Comparison of ENCODE assay signal across 8 cellular contexts in the genomic region with DNA sequence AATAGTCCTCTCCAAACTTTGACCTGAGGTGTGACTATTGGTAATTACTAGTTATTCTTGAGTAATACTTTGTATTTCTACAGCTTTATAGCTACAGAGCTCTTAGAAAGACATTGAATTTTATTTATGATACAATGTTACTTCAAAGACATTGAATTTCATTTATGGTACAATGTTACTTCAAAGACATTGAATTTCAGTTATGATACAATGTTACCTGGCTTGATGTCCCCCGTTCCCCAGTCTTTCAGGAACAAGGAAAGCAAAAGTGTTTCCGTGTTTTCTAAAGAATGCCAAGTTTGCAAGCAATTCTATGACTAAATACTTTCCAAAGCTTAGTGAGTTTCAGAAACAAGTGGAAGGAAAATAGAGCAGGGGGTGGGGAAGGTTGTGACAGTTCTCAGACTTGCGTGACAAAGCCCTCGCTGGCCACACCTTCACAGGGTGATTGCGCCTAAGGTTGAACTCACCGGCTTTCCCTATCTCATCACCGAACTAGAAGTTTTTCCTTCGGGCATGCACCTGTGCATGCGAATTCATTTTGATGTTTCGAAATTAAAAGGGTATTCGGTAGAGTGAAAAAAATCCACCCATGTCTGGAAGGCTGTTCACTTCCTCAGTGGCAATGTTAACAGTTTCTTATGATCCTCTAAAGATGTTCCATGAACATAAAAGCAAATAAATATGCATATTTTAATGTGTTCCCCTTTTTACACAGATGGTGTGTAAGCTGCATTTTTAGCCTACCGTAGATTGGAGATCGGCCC. TPM values are rescaled to one million over a fixed set of nuclear protein-coding genes. Genes with fewer than 3 reads are reported as not detected.
DNase-seq lines count a peak whose midpoint lies in the region; ATAC-seq, FAIRE-seq and TF ChIP-seq lines count a peak whose summit lies in the region.

No MANE protein-coding gene starts in this region.

- H3K4me1 ChIP-seq in fibroblast of lung (ENCODE audit: control insufficient read depth, extremely low read depth, insufficient read depth, low read length) (peaks cover 3% of the 10 kb centered on the region), pancreas (peaks cover 3 to 25% (median 22%) of the 10 kb centered on the region in 3 donors)

- 8% methylated on average over 13 of the region's 13 CpGs for WGBS in pancreas, 2 donors

- intact Hi-C loops in pancreas (cut with DNase I): loop anchor here in 1 of 3 donors (10.0 kb wide), 1 partner anchor 52 kb away; no protein-coding TSS in a partner anchor

- H3K27me3 ChIP-seq in fibroblast of lung (ENCODE audit: control insufficient read depth, insufficient read depth, low read length) (no peaks in the 10 kb centered on the region), pancreas (no peaks in the 10 kb centered on the region)

- H3K4me3 Mint-ChIP-seq in type B pancreatic cell: peak overlapping the region; percentile 98

- H3K36me3 Mint-ChIP-seq in type B pancreatic cell: peaks cover 23% of the 10 kb centered on the region

- ATAC-seq in pancreas: peak; percentile 22 to 55 (median 36)
- ATAC-seq in HG03039 (IDR thresholded peaks at IDR 0.05; ENCODE audit: unreplicated experiment): no peak

- peaks cover 7% of the 10 kb centered on the region for H3K27me3 Mint-ChIP-seq in type B pancreatic cell

- H3K9ac ChIP-seq in fibroblast of lung (ENCODE audit: insufficient read depth, low read length): peak overlapping the region; percentile 32

- no peaks in the 10 kb centered on the region for H3K36me3 ChIP-seq in fibroblast of lung (ENCODE audit: control insufficient read depth, insufficient read depth, low read length)
- H3K36me3 ChIP-seq in pancreas: no peaks in the 10 kb centered on the region

- H3K9me3 ChIP-seq in fibroblast of lung (ENCODE audit: control insufficient read depth, insufficient read depth, low read depth, low read length) (no peaks in the 10 kb centered on the region), pancreas (no peaks in the 10 kb centered on the region)

- H2AFZ ChIP-seq in fibroblast of lung (ENCODE audit: low read length): peak overlapping the region; percentile 84

- TF ChIP-seq CTCF in fibroblast of lung (conservative IDR thresholded peaks at IDR 0.05 in 1 of 2, IDR thresholded peaks at IDR 0.05 in 1 of 2; ENCODE audit: low read depth in 1 of 2, low read length in 2 of 2) (no peak), pancreas (IDR thresholded peaks at IDR 0.05) (no peak), type B pancreatic cell (conservative IDR thresholded peaks at IDR 0.05) (no peak)

- H3K4me3 ChIP-seq in fibroblast of lung (replicated peaks in 1 of 4; ENCODE audit: control extremely low read depth in 1 of 4, insufficient read depth in 1 of 4, low read depth in 3 of 4, low read length in 4 of 4) (peak overlapping the region; percentile 65 to 92 (median 73)), pancreas (peak overlapping the region; percentile 31 to 82 (median 55))

- peak overlapping the region; percentile 97 for H3K27ac Mint-ChIP-seq in type B pancreatic cell

- FAIRE-seq in pancreas (lab: Jason Lieb, UNC): no peak

- DNase-seq in NCI-H146 (lab: John Stamatoyannopoulos, UW): peak; percentile 25
- DNase-seq in NCI-H146 treated with DMSO at 0.1 percent for 48 hours (lab: John Stamatoyannopoulos, UW; ENCODE audit: unreplicated experiment): no peak
- peak; percentile 60 to 61 for DNase-seq in NOMO-1 (lab: John Stamatoyannopoulos, UW; ENCODE audit: unreplicated experiment in 2 of 2)
- peak; percentile 57 for DNase-seq in activated T-cell treated with anti-CD3 and anti-CD28 coated beads, Interleukin-2, amount 50 U/mL, for 1 hour
- DNase-seq in fibroblast of lung (ENCODE audit: low read depth in 2 of 2): peak in 1 of 2 donors; percentile 53
- DNase-seq in pancreas: peak in 3 of 6 donors; percentile 16 to 38 (median 29)
- no peak for DNase-seq in type B pancreatic cell (ENCODE audit: extremely low spot score, unreplicated experiment)

- no peaks in the 10 kb centered on the region for H3K9me3 Mint-ChIP-seq in type B pancreatic cell

- H4K20me1 ChIP-seq in fibroblast of lung (ENCODE audit: control insufficient read depth, extremely low read depth, insufficient read depth, low read length): no peaks in the 10 kb centered on the region

- H3K27ac ChIP-seq in fibroblast of lung (ENCODE audit: insufficient read depth, low read length) (peak overlapping the region; percentile 60), pancreas (peak overlapping the region; percentile 54 to 90 (median 72))

- peak overlapping the region; percentile 97 for H3K4me2 ChIP-seq in fibroblast of lung (ENCODE audit: extremely low read depth, insufficient read depth, low read length)

- H3K4me1 Mint-ChIP-seq in type B pancreatic cell (ENCODE audit: unreplicated experiment): peaks cover 35% of the 10 kb centered on the region

- H3K79me2 ChIP-seq in fibroblast of lung (ENCODE audit: control insufficient read depth, insufficient read depth, low read length): peaks cover 38% of the 10 kb centered on the region

RNA-seq across cellular contexts. Expression of a gene that starts 0.9 kb away (rescaled TPM):
- total RNA-seq in fibroblast of lung: 21.6 and 22.3 TPM in 2 replicates
- polyA plus RNA-seq in fibroblast of lung: 11.6 and 12.2 TPM in 2 replicates
- 7.1 and 8.5 TPM in 2 replicates for polyA plus RNA-seq in fibroblast of lung (2012)
- polyA minus RNA-seq in fibroblast of lung (ENCODE audit: low replicate concordance): 0.51 and 1.8 TPM in 2 replicates
- total RNA-seq in pancreas: 10 to 100 TPM; 13.3 to 22.3 (median 15.9) TPM
- polyA plus RNA-seq in pancreas: 10 to 100 TPM; 16.6 to 29.2 TPM
- 52.0 and 80.2 TPM in 2 replicates for total RNA-seq in type B pancreatic cell (ENCODE audit: low replicate concordance)

RNA-seq across cellular contexts. Expression of a gene that starts 44.7 kb away (rescaled TPM):
- total RNA-seq in fibroblast of lung (4.6 and 6.1 TPM in 2 replicates), pancreas (1 to 10 TPM; 4.3 to 9.9 (median 4.9) TPM), type B pancreatic cell (ENCODE audit: low replicate concordance) (11.1 and 12.0 TPM in 2 replicates)
- polyA plus RNA-seq in fibroblast of lung (8.1 and 10.4 TPM in 2 replicates), pancreas (1 to 10 TPM; 3.5 to 6.1 TPM)
- polyA plus RNA-seq in fibroblast of lung (2012): 5.0 and 7.8 TPM in 2 replicates
- polyA minus RNA-seq in fibroblast of lung (ENCODE audit: low replicate concordance): 18.0 and 23.6 TPM in 2 replicates

Comparison
In these comparisons a context has a peak if more than half of its experiments do, and no peak if none do; other contexts are left out.
1. DNase-seq: peak in NCI-H146 (single experiment), NOMO-1 (2 of 2) and activated T-cell treated with anti-CD3 and anti-CD28 coated beads, Interleukin-2, amount 50 U/mL, for 1 hour (single experiment); none in NCI-H146 treated with DMSO at 0.1 percent for 48 hours (single experiment) and type B pancreatic cell (single experiment).